ENCODE assay signal across 22 cellular contexts in the genomic region with DNA sequence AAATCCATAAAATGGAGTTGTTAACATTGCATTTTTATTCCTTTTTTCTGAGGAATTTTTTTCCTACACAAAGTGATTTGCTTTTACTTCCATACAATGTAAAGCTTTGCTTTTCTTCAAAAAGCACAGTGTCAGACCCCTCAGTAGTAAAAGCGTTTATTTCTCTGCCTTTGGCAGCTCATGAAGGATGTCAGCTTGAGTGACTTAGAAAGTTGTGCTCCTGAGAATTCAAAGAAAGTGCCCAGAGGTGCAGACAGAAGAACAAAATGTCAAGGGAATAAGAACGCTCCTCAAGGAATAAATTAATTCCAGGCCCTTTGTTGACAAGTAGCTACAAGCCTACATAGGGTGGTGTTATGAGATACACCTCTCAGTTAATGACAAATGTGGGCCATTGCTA.
"Had no signal": no experiment of that assay in that cellular context is flagged by ENCODE, and none has a peak within 500 bp of the region (broad histone marks: within the 10 kb centered on the region; RNA-seq: fewer than 3 reads in every experiment).

No MANE protein-coding gene starts in this region.

- DNase-seq: dermis blood vessel endothelial cell; dorsolateral prefrontal cortex; effector CD4-positive, alpha-beta T cell; effector memory CD4-positive, alpha-beta T cell; erythroblast; esophagus squamous epithelium; foreskin fibroblast; foreskin melanocyte; gastrocnemius medialis; glutamatergic neuron; head of caudate nucleus; heart right ventricle; hippocampal formation; left cardiac atrium; left lung; left ventricle myocardium superior; lower lobe of right lung; mesendoderm; midbrain; naive thymus-derived CD4-positive, alpha-beta T cell had no signal

- H3K9me3 ChIP-seq: esophagus squamous epithelium, gastrocnemius medialis, heart right ventricle, left lung, lower lobe of right lung had no signal

- H3K36me3 ChIP-seq: esophagus squamous epithelium, gastrocnemius medialis, heart right ventricle, left lung, lower lobe of right lung had no signal

- H3K27ac ChIP-seq: coronary artery, dorsolateral prefrontal cortex, epithelial cell of prostate, esophagus squamous epithelium, gastrocnemius medialis, heart right ventricle, left lung, lower lobe of right lung had no signal

- H3K27me3 ChIP-seq: esophagus squamous epithelium, gastrocnemius medialis, left lung had no signal

- H3K4me3 ChIP-seq: coronary artery, dorsolateral prefrontal cortex, esophagus squamous epithelium, gastrocnemius medialis, heart right ventricle, left lung, lower lobe of right lung had no signal

- H3K4me1 ChIP-seq: esophagus squamous epithelium, gastrocnemius medialis, heart right ventricle, left lung, lower lobe of right lung had no signal
